9 cellular contexts compared by ENCODE assay signal in genomic region chr13:109783815-109784589, GRCh38. TPM values are rescaled to one million over a fixed set of nuclear protein-coding genes. Genes with fewer than 3 reads are reported as not detected.
DNase-seq lines count a peak whose midpoint lies in the region; ATAC-seq, FAIRE-seq and TF ChIP-seq lines count a peak whose summit lies in the region.
"Had no signal": no experiment of that assay in that cellular context is flagged by ENCODE, and none has a peak within 500 bp of the region (broad histone marks: within the 10 kb centered on the region; RNA-seq: fewer than 3 reads in every experiment).

No MANE protein-coding gene starts in this region.

- no peak for TF ChIP-seq EP300 in HepG2 (IDR thresholded peaks at IDR 0.05; ENCODE audit: low read depth in 2 of 2, low read length in 2 of 2)
- TF ChIP-seq EP300 in HepG2 (CRISPR knock-in tag; IDR thresholded peaks at IDR 0.05; ENCODE audit: borderline replicate concordance): no peak

- DNase-seq in HepG2 (ENCODE audit: low spot score) (no peak), vagina (ENCODE audit: extremely low spot score in 2 of 2) (no peak), inferior parietal cortex (ENCODE audit: extremely low spot score) (no peak), NCI-H1092 (lab: John Stamatoyannopoulos, UW) (no peak)
- no peak for DNase-seq in NK-92 treated with Interleukin-12 subunit alpha and Interleukin-12 subunit beta, amount 100 ng/mL, for 24 hours (lab: John Stamatoyannopoulos, UW)

- H3K27ac ChIP-seq in liver (ENCODE audit: low read depth in 1 of 2, low read length in 2 of 2) (peak overlapping the region in 1 of 2 donors; percentile 55), HepG2 (ENCODE audit: extremely low read length, insufficient read depth, low read length) (no peak overlapping the region), duodenal mucosa (ENCODE audit: low read depth, low read length) (no peak overlapping the region), mucosa of rectum (ENCODE audit: low read depth in 2 of 2, low read length in 2 of 2) (no peak overlapping the region), vagina (peak overlapping the region; percentile 80)
- H3K27ac ChIP-seq: KMS-11 had no signal

- 68% methylated on average over 81 of the region's 81 CpGs for WGBS in liver
- 94% methylated on average over 30 of the region's 81 CpGs for WGBS in HepG2 (ENCODE audit: low lambda C conversion rate)

- H3K9ac ChIP-seq in liver (ENCODE audit: low read depth in 1 of 2, low read length in 2 of 2) (peak overlapping the region in 1 of 2 donors; percentile 42), HepG2 (ENCODE audit: insufficient read depth, low read depth, low read length) (no peak overlapping the region), duodenal mucosa (ENCODE audit: low read depth in 1 of 2, low read length in 2 of 2) (no peak overlapping the region), mucosa of rectum (ENCODE audit: low read depth in 1 of 2, low read length in 2 of 2) (peak overlapping the region in 1 of 2 donors; percentile 37)
- H3K9ac ChIP-seq: KMS-11 had no signal

- ATAC-seq in HepG2: no peak

- H4K20me1 ChIP-seq in HepG2 (ENCODE audit: insufficient read depth, low read length): no peaks in the 10 kb centered on the region

- TF ChIP-seq RAD21 in liver (IDR thresholded peaks at IDR 0.05) (no peak), HepG2 (CRISPR knock-in tag; IDR thresholded peaks at IDR 0.05) (no peak)

- no TSS peak for BruUV-seq in HepG2 (replicated peaks; lab: Mats Ljungman, UMichigan)

- no peak for TF ChIP-seq CTCF in liver (IDR thresholded peaks at IDR 0.05; ENCODE audit: low read depth, low read length, missing input control)
- no peak for TF ChIP-seq CTCF in HepG2 (CRISPR knock-in tag; IDR thresholded peaks at IDR 0.05)
- TF ChIP-seq CTCF in vagina (IDR thresholded peaks at IDR 0.05): no peak

- TF ChIP-seq POLR2A in HepG2 (IDR thresholded peaks at IDR 0.05; ENCODE audit: insufficient read depth in 1 of 2, low read depth in 2 of 2, low read length in 2 of 2): no peak
- no peak for TF ChIP-seq POLR2A in vagina (IDR thresholded peaks at IDR 0.05)

- H2AFZ ChIP-seq in HepG2 (ENCODE audit: low read length): no peak overlapping the region

- no peaks in the 10 kb centered on the region for H3K79me2 ChIP-seq in HepG2 (ENCODE audit: insufficient read depth, low read length)

- intact Hi-C loops in HepG2 (cut with micrococcal nuclease; ENCODE audit: unreplicated experiment): loop anchor here (10.0 kb wide), 1 partner anchor 529 kb away; no protein-coding TSS in a partner anchor
- intact Hi-C loops in vagina (cut with DNase I): loop anchor here (5.0 to 10.0 kb wide), 3 partner anchors 321 to 829 kb away; no protein-coding TSS in a partner anchor

- H3K9me3 ChIP-seq in liver (ENCODE audit: control insufficient read depth in 4 of 4, low read length in 3 of 4) (no peaks in the 10 kb centered on the region), HepG2 (ENCODE audit: low read length) (no peaks in the 10 kb centered on the region), duodenal mucosa (ENCODE audit: control insufficient read depth in 1 of 2, low read length in 2 of 2) (no peaks in the 10 kb centered on the region), mucosa of rectum (ENCODE audit: control insufficient read depth in 2 of 2, low read length in 2 of 2) (no peaks in the 10 kb centered on the region), vagina (no peaks in the 10 kb centered on the region)

- POLR2A ChIA-PET in HepG2 (lab: Yijun Ruan, JAX): no interaction called here

- peaks cover 6 to 42% (median 32%) of the 10 kb centered on the region in 4 donors for H3K4me1 ChIP-seq in liver (ENCODE audit: control insufficient read depth in 4 of 4, insufficient read depth in 4 of 4, low read length in 3 of 4)
- no peaks in the 10 kb centered on the region for H3K4me1 ChIP-seq in HepG2 (ENCODE audit: insufficient read depth, low read length)
- H3K4me1 ChIP-seq in duodenal mucosa (ENCODE audit: control insufficient read depth in 1 of 2, insufficient read depth in 2 of 2, low read length in 2 of 2): peaks cover 17 to 24% of the 10 kb centered on the region in 2 donors
- H3K4me1 ChIP-seq in mucosa of rectum (ENCODE audit: control insufficient read depth in 2 of 2, insufficient read depth in 2 of 2, low read length in 2 of 2): peaks cover 6% of the 10 kb centered on the region in 2 donors
- peaks cover 44% of the 10 kb centered on the region for H3K4me1 ChIP-seq in vagina

- in situ Hi-C loops in HepG2 (cut with HindIII; ENCODE audit: extremely low pct_ligation_motif_present, low pct_unique_long_range_greater_than_20kb): loop anchor here (25.0 kb wide), 1 partner anchor 822 kb away; no protein-coding TSS in a partner anchor

- H3K4me2 ChIP-seq in HepG2 (ENCODE audit: low read depth, low read length): no peak overlapping the region
- H3K4me2 ChIP-seq: KMS-11 had no signal

- CTCF ChIA-PET in HepG2 (lab: Yijun Ruan, JAX; ENCODE audit: low intra/inter-chr PET ratio, low total read pairs): no interaction called here

- H3K27me3 ChIP-seq in liver (ENCODE audit: control insufficient read depth in 4 of 4, insufficient read depth in 4 of 4, low read length in 3 of 4) (no peaks in the 10 kb centered on the region), HepG2 (ENCODE audit: control insufficient read depth in 1 of 2, insufficient read depth in 2 of 2, low read length in 2 of 2) (peaks cover 0 to 8% of the 10 kb centered on the region in 2 experiments; a peak in 3 of 5 replicates), duodenal mucosa (ENCODE audit: control insufficient read depth in 1 of 2, insufficient read depth in 2 of 2, low read length in 2 of 2) (peaks cover 4% of the 10 kb centered on the region in 2 donors), mucosa of rectum (ENCODE audit: control insufficient read depth in 2 of 2, insufficient read depth in 2 of 2, low read length in 2 of 2) (peaks cover 5 to 6% of the 10 kb centered on the region in 2 donors), vagina (no peaks in the 10 kb centered on the region)

- peak overlapping the region; percentile 56 to 93 (median 70) for H3K4me3 ChIP-seq in liver (ENCODE audit: low read depth in 1 of 3, low read length in 3 of 3)
- H3K4me3 ChIP-seq in HepG2 (replicated peaks in 1 of 3; ENCODE audit: insufficient read depth in 1 of 3, low read depth in 2 of 3, low read length in 3 of 3): no peak overlapping the region
- H3K4me3 ChIP-seq in duodenal mucosa (ENCODE audit: low read depth in 1 of 2, low read length in 2 of 2): peak overlapping the region; percentile 22 to 59
- H3K4me3 ChIP-seq in mucosa of rectum (ENCODE audit: low read length in 2 of 2): peak overlapping the region; percentile 21 to 37
- H3K4me3 ChIP-seq in vagina: peak overlapping the region; percentile 74 to 84

- no peak for FAIRE-seq in HepG2 (lab: Jason Lieb, UNC)

- H3K36me3 ChIP-seq in liver (ENCODE audit: control insufficient read depth in 4 of 4, insufficient read depth in 3 of 4, low read depth in 1 of 4, low read length in 3 of 4): peaks cover 2 to 22% (median 6%) of the 10 kb centered on the region in 4 donors
- no peaks in the 10 kb centered on the region for H3K36me3 ChIP-seq in HepG2 (replicated peaks in 1 of 2; ENCODE audit: control insufficient read depth in 1 of 2, insufficient read depth in 2 of 2, low read length in 2 of 2)
- H3K36me3 ChIP-seq in duodenal mucosa (ENCODE audit: control insufficient read depth in 1 of 2, insufficient read depth in 2 of 2, low read length in 2 of 2): peaks cover 0 to 4% of the 10 kb centered on the region in 2 donors
- peaks cover 2 to 6% of the 10 kb centered on the region in 2 donors for H3K36me3 ChIP-seq in mucosa of rectum (ENCODE audit: control insufficient read depth in 2 of 2, insufficient read depth in 2 of 2, low read length in 2 of 2)
- H3K36me3 ChIP-seq in vagina: peaks cover 0 to 21% of the 10 kb centered on the region in 2 donors

TF ChIP-seq in liver, 16 proteins besides CTCF, POLR2A, EP300 and RAD21:
- TF ChIP-seq YY1 (IDR thresholded peaks at IDR 0.05): no peak

TF ChIP-seq in HepG2, 621 proteins besides CTCF, POLR2A, EP300 and RAD21 (continues in another document):
- TF ChIP-seq GLMP (CRISPR knock-in tag; IDR thresholded peaks at IDR 0.05; ENCODE audit: borderline replicate concordance): no peak
- no peak for TF ChIP-seq FOXC1 (CRISPR knock-in tag; IDR thresholded peaks at IDR 0.05; ENCODE audit: borderline replicate concordance)

RNA-seq across cellular contexts. Expression of gene IRS2, which starts 2.4 kb away (rescaled TPM):
- total RNA-seq in liver (1 to 10 TPM; 6.3 to 9.1 TPM), HepG2 (2016; rRNA removed; fragmentation: Illumina TruSeq; extraction: Trizol) (0.02 TPM in 1 of 2 replicates, not detected in the other), vagina (25.0 TPM)
- polyA plus RNA-seq in liver (1 to 10 TPM; 4.0 to 7.1 TPM), HepG2 (2011; rRNA removed) (0.04 and 0.05 TPM in 2 replicates)
- not detected in 2 replicates for total RNA-seq in HepG2 (2016; cell fraction: cytosol; rRNA removed; fragmentation: Illumina TruSeq; extraction: Trizol; ENCODE audit: low read depth)
- 0.02 TPM in 1 of 2 replicates, not detected in the other for total RNA-seq in HepG2 (2016; cell fraction: insoluble cytoplasmic fraction; rRNA removed; fragmentation: Illumina TruSeq; extraction: Trizol)
- total RNA-seq in HepG2 (2016; cell fraction: membrane; rRNA removed; fragmentation: Illumina TruSeq; extraction: Trizol): not detected in 2 replicates
- total RNA-seq in HepG2 (2016; cell fraction: nucleus; rRNA removed; fragmentation: Illumina TruSeq; extraction: Trizol): 0.03 TPM in 2 replicates
- 0.01 and 0.03 TPM in 2 replicates for polyA plus RNA-seq in HepG2 (2011; cell fraction: cytosol; rRNA removed)
- 0.07 and 0.14 TPM in 2 replicates for polyA plus RNA-seq in HepG2 (2011; cell fraction: nucleus; rRNA removed)
- 0.08 and 0.09 TPM in 2 replicates for polyA plus RNA-seq in HepG2 (2012)
- polyA plus RNA-seq in HepG2 (2016; cell fraction: cytosol; fragmentation: Illumina TruSeq; extraction: Trizol; ENCODE audit: low read depth): not detected in 2 replicates
- not detected in 2 replicates for polyA plus RNA-seq in HepG2 (2016; cell fraction: insoluble cytoplasmic fraction; fragmentation: Illumina TruSeq; extraction: Trizol; ENCODE audit: low read depth)
- not detected in 2 replicates for polyA plus RNA-seq in HepG2 (2016; cell fraction: membrane; fragmentation: Illumina TruSeq; extraction: Trizol; ENCODE audit: low read depth)
- polyA plus RNA-seq in HepG2 (2016; cell fraction: nucleus; fragmentation: Illumina TruSeq; extraction: Trizol; ENCODE audit: insufficient read depth, low read depth): not detected in 2 replicates
- polyA minus RNA-seq in HepG2 (2011; rRNA and poly(A)+ RNA removed; ENCODE audit: low replicate concordance): 0.06 and 6.1 TPM in 2 replicates
- 0.10 TPM in 1 of 2 replicates, not detected in the other for polyA minus RNA-seq in HepG2 (2011; cell fraction: cytosol; rRNA and poly(A)+ RNA removed)
- polyA minus RNA-seq in HepG2 (2011; cell fraction: nucleus; rRNA and poly(A)+ RNA removed): 0.12 and 0.13 TPM in 2 replicates

Comparison
In these comparisons a context has a peak if more than half of its experiments do, and no peak if none do; other contexts are left out.
1. H3K4me3 ChIP-seq: peak in liver (3 of 3), duodenal mucosa (2 of 2), mucosa of rectum (2 of 2) and vagina (2 of 2); none in HepG2 (0 of 3).